ENCODE assay signal across 16 cellular contexts in the genomic region with DNA sequence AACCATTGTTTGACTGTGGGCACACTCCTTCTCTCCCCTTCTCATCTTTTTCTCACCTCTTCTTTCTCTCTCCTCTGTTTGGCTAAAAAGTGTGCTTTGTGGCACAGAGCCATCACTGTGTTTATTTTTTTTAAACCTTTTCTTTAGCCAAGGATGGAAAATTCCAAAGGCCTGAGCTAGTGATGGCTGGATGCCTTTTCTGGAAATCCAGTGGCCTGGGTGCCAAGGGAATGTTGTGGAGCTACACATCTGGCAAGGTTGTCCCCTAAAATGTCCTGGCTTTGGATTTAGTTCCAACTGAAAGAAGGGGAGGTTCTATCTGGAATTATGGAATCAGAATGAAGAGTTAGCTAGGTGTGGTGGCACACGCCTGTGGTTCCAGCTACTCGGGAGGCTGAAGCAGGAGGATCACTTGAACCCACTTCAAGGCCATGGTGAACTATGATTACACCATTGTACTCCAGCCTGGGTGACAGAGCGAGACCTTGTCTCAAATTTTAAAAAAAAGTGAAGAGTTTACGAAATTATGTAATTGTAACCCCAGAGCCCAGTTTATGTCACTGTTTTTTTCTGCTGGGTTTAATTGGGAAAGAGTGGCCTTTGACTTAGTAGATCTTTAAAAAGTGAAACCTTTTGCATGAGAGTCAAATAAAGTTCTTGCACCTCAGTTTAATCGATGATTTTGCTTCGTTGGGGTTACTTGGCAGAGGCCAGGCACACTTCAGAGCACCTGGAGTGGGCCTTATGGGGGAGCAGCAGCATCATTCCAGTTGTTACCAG. TPM values are rescaled to one million over a fixed set of nuclear protein-coding genes. Genes with fewer than 3 reads are reported as not detected.
A peak's percentile ranks its signal among the peaks of the same experiment; 100 is the strongest.
DNase-seq lines count a peak whose midpoint lies in the region; ATAC-seq and TF ChIP-seq lines count a peak whose summit lies in the region.
"Had no signal": no experiment of that assay in that cellular context is flagged by ENCODE, and none has a peak within 500 bp of the region (broad histone marks: within the 10 kb centered on the region; RNA-seq: fewer than 3 reads in every experiment).

No MANE protein-coding gene starts in this region.

- H3K4me3 Mint-ChIP-seq in activated naive CD4-positive, alpha-beta T cell treated with anti-CD3 and anti-CD28 coated beads for 36 hours, result no peak overlapping the region
- H3K4me3 Mint-ChIP-seq in IgD-negative memory B cell (peak overlapping the region in 1 of 4 donors; percentile 43), Calu3 (ENCODE audit: low read depth, unreplicated experiment) (no peak overlapping the region)

- intact Hi-C loops in activated naive CD4-positive, alpha-beta T cell treated with anti-CD3 and anti-CD28 coated beads for 36 hours (cut with micrococcal nuclease), result no loop called here
- intact Hi-C loops in Calu3 (cut with micrococcal nuclease; ENCODE audit: unreplicated experiment), result no loop called here

- no peaks in the 10 kb centered on the region for H3K27me3 ChIP-seq in stomach smooth muscle (ENCODE audit: control insufficient read depth in 1 of 2, insufficient read depth in 2 of 2, low read length in 2 of 2)

- no peaks in the 10 kb centered on the region for H3K36me3 ChIP-seq in stomach smooth muscle (ENCODE audit: control insufficient read depth in 2 of 2, insufficient read depth in 2 of 2, low read length in 2 of 2)

- H3K4me1 Mint-ChIP-seq in activated naive CD4-positive, alpha-beta T cell treated with anti-CD3 and anti-CD28 coated beads for 36 hours (ENCODE audit: low read depth), result peaks cover 65% of the 10 kb centered on the region
- peaks cover 9 to 23% (median 21%) of the 10 kb centered on the region in 3 donors for H3K4me1 Mint-ChIP-seq in IgD-negative memory B cell
- H3K4me1 Mint-ChIP-seq in Calu3 (ENCODE audit: low read depth, unreplicated experiment), result no peaks in the 10 kb centered on the region

- H3K27ac Mint-ChIP-seq in activated naive CD4-positive, alpha-beta T cell treated with anti-CD3 and anti-CD28 coated beads for 36 hours, result peak overlapping the region; percentile 36
- peak overlapping the region in 1 of 2 donors; percentile 13 for H3K27ac Mint-ChIP-seq in activated naive CD4-positive, alpha-beta T cell treated with anti-CD3 and anti-CD28 coated beads, Interleukin-2, amount 50 U/mL, for 72 hours
- H3K27ac Mint-ChIP-seq in IgD-negative memory B cell (peak overlapping the region in 2 of 3 donors; percentile 16 to 74), Calu3 (ENCODE audit: unreplicated experiment) (no peak overlapping the region)

- H3K9me3 Mint-ChIP-seq in activated naive CD4-positive, alpha-beta T cell treated with anti-CD3 and anti-CD28 coated beads for 36 hours, result no peaks in the 10 kb centered on the region
- no peaks in the 10 kb centered on the region for H3K9me3 Mint-ChIP-seq in activated naive CD4-positive, alpha-beta T cell treated with anti-CD3 and anti-CD28 coated beads, Interleukin-2, amount 50 U/mL, for 72 hours
- H3K9me3 Mint-ChIP-seq in IgD-negative memory B cell, result peaks cover 0 to 3% (median 0%) of the 10 kb centered on the region in 3 donors
- H3K9me3 Mint-ChIP-seq in Calu3 (ENCODE audit: low read depth, unreplicated experiment), result peaks cover 2% of the 10 kb centered on the region

- no peak overlapping the region for H3K4me3 ChIP-seq in stomach smooth muscle (ENCODE audit: low read length in 2 of 2)

- peaks cover 0 to 11% of the 10 kb centered on the region in 2 donors for H3K9me3 ChIP-seq in stomach smooth muscle (ENCODE audit: control insufficient read depth in 2 of 2, low read length in 2 of 2)

- CTCF ChIA-PET in activated naive CD4-positive, alpha-beta T cell treated with anti-CD3 and anti-CD28 coated beads for 36 hours (lab: Charles Lee), result interaction anchor here (1.0 kb wide), 1 partner anchor 87 kb away, joined by 12 read pairs; no protein-coding TSS in a partner anchor
- CTCF ChIA-PET in Calu3 (lab: Charles Lee), result no interaction called here

- no peaks in the 10 kb centered on the region for H3K27me3 Mint-ChIP-seq in activated naive CD4-positive, alpha-beta T cell treated with anti-CD3 and anti-CD28 coated beads for 36 hours (ENCODE audit: low read depth)
- no peaks in the 10 kb centered on the region for H3K27me3 Mint-ChIP-seq in IgD-negative memory B cell
- H3K27me3 Mint-ChIP-seq in Calu3 (ENCODE audit: unreplicated experiment), result peaks cover 15% of the 10 kb centered on the region

- H3K9ac ChIP-seq in stomach smooth muscle (ENCODE audit: low read length in 2 of 2), result no peak overlapping the region

- peaks cover 24% of the 10 kb centered on the region for H3K4me1 ChIP-seq in stomach smooth muscle (ENCODE audit: control insufficient read depth, insufficient read depth, low read length)

- no peak for TF ChIP-seq CTCF in Calu3 (IDR thresholded peaks at IDR 0.05; ENCODE audit: unreplicated experiment)

- H3K36me3 Mint-ChIP-seq in activated naive CD4-positive, alpha-beta T cell treated with anti-CD3 and anti-CD28 coated beads for 36 hours (ENCODE audit: low read depth), result peaks cover 25% of the 10 kb centered on the region
- peaks cover 22 to 38% of the 10 kb centered on the region in 2 donors for H3K36me3 Mint-ChIP-seq in activated naive CD4-positive, alpha-beta T cell treated with anti-CD3 and anti-CD28 coated beads, Interleukin-2, amount 50 U/mL, for 72 hours
- H3K36me3 Mint-ChIP-seq in IgD-negative memory B cell, result peaks cover 8% of the 10 kb centered on the region
- no peaks in the 10 kb centered on the region for H3K36me3 Mint-ChIP-seq in Calu3 (ENCODE audit: insufficient read depth, unreplicated experiment)

- DNase-seq in activated naive CD4-positive, alpha-beta T cell treated with anti-CD3 and anti-CD28 coated beads for 36 hours, result no peak
- DNase-seq in activated naive CD4-positive, alpha-beta T cell treated with anti-CD3 and anti-CD28 coated beads, Interleukin-2, amount 50 U/mL, for 72 hours (ENCODE audit: low spot score in 2 of 2), result no peak
- DNase-seq in fibroblast of peridontal ligament (ENCODE audit: extremely low read depth) (peak; percentile 39), Calu3 (no peak), NCI-H2196 treated with DMSO at 0.1 percent for 48 hours (lab: John Stamatoyannopoulos, UW; ENCODE audit: unreplicated experiment) (no peak)
- DNase-seq: ACHN; activated effector memory CD4-positive, alpha-beta T cell treated with Interleukin-2 at 50 U/mL for 16 hours; caudate nucleus; DMS 273 treated with DMSO at 0.1 percent for 48 hours; GOT3; left cardiac atrium; NCI-H2227 treated with DMSO at 0.1 percent for 48 hours; SIG-M5 had no signal

- peak overlapping the region; percentile 18 for H3K27ac ChIP-seq in stomach smooth muscle (ENCODE audit: low read length)

- BruUV-seq in Calu3 (replicated peaks; lab: Mats Ljungman, UMichigan), result no TSS peak

- no peak for ATAC-seq in activated naive CD4-positive, alpha-beta T cell treated with anti-CD3 and anti-CD28 coated beads, Interleukin-2, amount 50 U/mL, for 72 hours
- no peak for ATAC-seq in HG03025 (IDR thresholded peaks at IDR 0.05; ENCODE audit: low FRiP score, unreplicated experiment)

RNA-seq across cellular contexts. Expression of a gene that starts 17.7 kb away (rescaled TPM):
- 10 to 100 TPM; 32.8 to 34.8 TPM for total RNA-seq in activated naive CD4-positive, alpha-beta T cell treated with anti-CD3 and anti-CD28 coated beads for 36 hours
- total RNA-seq in activated naive CD4-positive, alpha-beta T cell treated with anti-CD3 and anti-CD28 coated beads, Interleukin-2, amount 50 U/mL, for 72 hours, result 10 to 100 TPM; 41.6 to 44.9 TPM
- polyA plus RNA-seq in IgD-negative memory B cell, result 22.3 TPM
- 1.4 and 1.9 TPM in 2 replicates for total RNA-seq in Calu3 (2022)

Comparison
In these comparisons a context has a peak if more than half of its experiments do, and no peak if none do; other contexts are left out.
1. RNA of a gene that starts 17.7 kb away (total RNA-seq): 41.6 to 44.9 TPM in activated naive CD4-positive, alpha-beta T cell treated with anti-CD3 and anti-CD28 coated beads, Interleukin-2, amount 50 U/mL, for 72 hours and 32.8 to 34.8 TPM in activated naive CD4-positive, alpha-beta T cell treated with anti-CD3 and anti-CD28 coated beads for 36 hours; 1.4 to 1.9 TPM in Calu3; every median in the first group is over 10 times any median in the second.